In the genomic region with DNA sequence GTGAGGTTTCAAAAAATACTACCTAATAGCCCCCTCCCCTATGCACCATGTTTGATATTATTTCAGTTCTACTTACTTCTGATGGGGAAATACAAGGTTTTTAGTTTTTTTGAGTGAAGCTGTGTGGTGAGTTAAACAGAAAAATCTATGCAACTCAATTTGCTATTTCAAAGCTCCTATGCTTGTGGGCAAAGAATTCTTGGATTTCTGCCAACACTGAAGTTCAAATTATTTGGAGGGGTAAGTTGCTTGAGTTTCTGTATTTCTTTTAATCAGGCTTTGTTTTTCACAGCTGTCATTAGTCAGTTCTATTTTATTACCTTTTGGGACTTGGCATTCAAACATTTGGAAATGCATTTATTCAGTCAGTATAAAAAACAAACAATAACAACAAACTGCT, we compare ENCODE assay signal across 22 cellular contexts.
DNase-seq lines count a peak whose midpoint lies in the region; ATAC-seq and TF ChIP-seq lines count a peak whose summit lies in the region.
"Had no signal": no experiment of that assay in that cellular context is flagged by ENCODE, and none has a peak within 500 bp of the region (broad histone marks: within the 10 kb centered on the region; RNA-seq: fewer than 3 reads in every experiment).

No MANE protein-coding gene starts in this region.

- H3K4me3 ChIP-seq in fibroblast of villous mesenchyme (ENCODE audit: low read depth, low read length) = no peak overlapping the region
- H3K4me3 ChIP-seq: GM23248, PC-9, right atrium auricular region, upper lobe of right lung had no signal

- DNase-seq in DMS 273 (lab: John Stamatoyannopoulos, UW; ENCODE audit: unreplicated experiment) (peak; percentile 50), DMS 273 treated with DMSO at 0.1 percent for 48 hours (lab: John Stamatoyannopoulos, UW) (no peak), M059J (ENCODE audit: low read depth) (peak; percentile 46), RPMI8226 (peak; percentile 9), fibroblast of villous mesenchyme (ENCODE audit: low read depth) (peak; percentile 9), SIG-M5 (lab: John Stamatoyannopoulos, UW) (no peak), NOMO-1 treated with dmso at 0.1 percent for 144 hours (lab: John Stamatoyannopoulos, UW; ENCODE audit: unreplicated experiment) (no peak)
- DNase-seq: activated CD4-positive, alpha-beta T cell treated with anti-CD3 and anti-CD28 coated beads, Interleukin-2, amount 50 U/mL, for 48 hours; activated T-cell treated with anti-CD3 and anti-CD28 coated beads for 4 hours; effector CD8-positive, alpha-beta T cell; GM23248; left cardiac atrium; mesendoderm; naive thymus-derived CD8-positive, alpha-beta T cell; NCI-H2029; PC-9; stimulated activated CD8-positive, alpha-beta memory T cell treated with anti-CD3 and anti-CD28 coated beads, Interleukin-4, amount 100 ng/mL, for 48 hours; T-helper 9 cell; upper lobe of right lung had no signal

- TF ChIP-seq CTCF in fibroblast of villous mesenchyme (IDR thresholded peaks at IDR 0.05; ENCODE audit: insufficient read depth, low read depth, low read length) = no peak

- ATAC-seq in HG02763 (IDR thresholded peaks at IDR 0.05; ENCODE audit: unreplicated experiment) = no peak
- ATAC-seq: left cardiac atrium; naive thymus-derived CD8-positive, alpha-beta T cell; upper lobe of right lung; WTC11 had no signal

Comparison
In these comparisons a context has a peak if more than half of its experiments do, and no peak if none do; other contexts are left out.
1. DNase-seq: peak in DMS 273 (single experiment), M059J (single experiment), RPMI8226 (single experiment) and fibroblast of villous mesenchyme (single experiment); none in DMS 273 treated with DMSO at 0.1 percent for 48 hours (single experiment), SIG-M5 (single experiment) and NOMO-1 treated with dmso at 0.1 percent for 144 hours (single experiment).